Comparison of ENCODE assay signal across 24 cellular contexts in the genomic region with DNA sequence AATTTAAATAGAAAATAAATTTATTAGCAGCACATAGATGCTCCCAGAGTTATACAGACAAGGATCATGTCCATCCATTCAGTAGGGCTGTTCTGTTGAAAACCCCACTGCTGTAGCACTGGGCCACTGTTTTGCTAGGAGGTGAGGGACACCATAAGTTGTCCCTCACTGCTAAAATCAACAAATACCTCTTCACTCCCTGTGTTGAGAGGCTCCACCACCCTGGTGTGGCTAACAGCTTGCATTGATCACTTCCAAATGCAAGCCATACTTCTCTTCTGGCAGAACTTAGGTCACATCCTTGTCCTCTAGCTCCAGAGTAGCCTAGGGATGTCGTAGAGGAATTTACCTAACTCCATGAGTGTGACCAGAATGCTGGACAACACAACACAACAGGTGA. TPM values are rescaled to one million over a fixed set of nuclear protein-coding genes. Genes with fewer than 3 reads are reported as not detected.
DNase-seq lines count a peak whose midpoint lies in the region; ATAC-seq and TF ChIP-seq lines count a peak whose summit lies in the region.
"Had no signal": no experiment of that assay in that cellular context is flagged by ENCODE, and none has a peak within 500 bp of the region (broad histone marks: within the 10 kb centered on the region; RNA-seq: fewer than 3 reads in every experiment).

No MANE protein-coding gene starts in this region.

- no peak overlapping the region for H3K27ac Mint-ChIP-seq in activated CD8-positive, alpha-beta T cell treated with anti-CD3 and anti-CD28 coated beads, Interleukin-2, amount 10 ng/mL, durations not matched to agents 7 days and 5 days
- no peak overlapping the region for H3K27ac Mint-ChIP-seq in activated CD8-positive, alpha-beta T cell treated with anti-CD3 and anti-CD28 coated beads for 36 hours
- peak overlapping the region in 1 of 3 experiments; percentile 59; a peak in 2 of 7 replicates for H3K27ac Mint-ChIP-seq in H9
- H3K27ac Mint-ChIP-seq in endodermal cell: no peak overlapping the region
- H3K27ac Mint-ChIP-seq: activated naive CD4-positive, alpha-beta T cell treated with anti-CD3 and anti-CD28 coated beads, Interleukin-2, amount 50 U/mL, for 72 hours; dendritic cell treated with granulocyte-macrophage colony-stimulating factor and Interleukin-4, amounts not matched to agents 40 ng/mL and 50 ng/mL, for 4 days; T-helper 17 cell had no signal

- CTCF ChIA-PET in activated CD8-positive, alpha-beta T cell treated with anti-CD3 and anti-CD28 coated beads, Interleukin-2, amount 10 ng/mL, durations not matched to agents 7 days and 5 days (lab: Charles Lee): no interaction called here
- CTCF ChIA-PET in activated CD8-positive, alpha-beta T cell treated with anti-CD3 and anti-CD28 coated beads for 36 hours (lab: Charles Lee): interaction anchor here (1.0 to 1.4 kb wide), 3 partner anchors 12 to 31 kb away, joined by 3 read pairs; no protein-coding TSS in a partner anchor

- H3K79me1 ChIP-seq in H9 (ENCODE audit: insufficient read depth, low read depth, low read length, poor library complexity, severe bottlenecking) (no peaks in the 10 kb centered on the region), trophoblast cell (ENCODE audit: low read length) (no peaks in the 10 kb centered on the region)

- intact Hi-C loops in activated CD8-positive, alpha-beta T cell treated with anti-CD3 and anti-CD28 coated beads for 36 hours (cut with micrococcal nuclease): no loop called here

- no peak overlapping the region for H4K5ac ChIP-seq in H9 (ENCODE audit: insufficient read length, low read depth, low read length)

- H3K79me2 ChIP-seq in H9 (ENCODE audit: insufficient read depth, low read length) (no peaks in the 10 kb centered on the region), trophoblast cell (ENCODE audit: control insufficient read depth, insufficient read depth, low read length, poor library complexity) (no peaks in the 10 kb centered on the region)

- no peak overlapping the region for H2AFZ ChIP-seq in H9 (ENCODE audit: low read length)
- H2AFZ ChIP-seq in trophoblast cell (ENCODE audit: insufficient read depth, low read length, poor library complexity): no peak overlapping the region

- H3K4me1 Mint-ChIP-seq in activated CD8-positive, alpha-beta T cell treated with anti-CD3 and anti-CD28 coated beads, Interleukin-2, amount 10 ng/mL, durations not matched to agents 7 days and 5 days (ENCODE audit: low read depth): peaks cover 31% of the 10 kb centered on the region
- H3K4me1 Mint-ChIP-seq in activated CD8-positive, alpha-beta T cell treated with anti-CD3 and anti-CD28 coated beads for 36 hours (ENCODE audit: low read depth): peaks cover 62% of the 10 kb centered on the region
- H3K4me1 Mint-ChIP-seq in H9 (peaks cover 10 to 15% of the 10 kb centered on the region in 2 experiments), endodermal cell (peaks cover 12% of the 10 kb centered on the region)

- peak; percentile 51 for ATAC-seq in activated CD8-positive, alpha-beta T cell treated with anti-CD3 and anti-CD28 coated beads, Interleukin-2, amount 10 ng/mL, durations not matched to agents 7 days and 5 days
- ATAC-seq in activated CD8-positive, alpha-beta T cell treated with anti-CD3 and anti-CD28 coated beads for 36 hours: no peak
- no peak for ATAC-seq in GM19351 (IDR thresholded peaks at IDR 0.05; ENCODE audit: unreplicated experiment)
- ATAC-seq: left cardiac atrium, T-helper 17 cell had no signal

- H2BK15ac ChIP-seq in H9 (ENCODE audit: low read depth, low read length): no peak overlapping the region

- no peaks in the 10 kb centered on the region for H3K27me3 Mint-ChIP-seq in activated CD8-positive, alpha-beta T cell treated with anti-CD3 and anti-CD28 coated beads, Interleukin-2, amount 10 ng/mL, durations not matched to agents 7 days and 5 days (ENCODE audit: low read depth)
- no peaks in the 10 kb centered on the region for H3K27me3 Mint-ChIP-seq in activated CD8-positive, alpha-beta T cell treated with anti-CD3 and anti-CD28 coated beads for 36 hours
- H3K27me3 Mint-ChIP-seq in H9 (ENCODE audit: low read depth) (no peaks in the 10 kb centered on the region), endodermal cell (ENCODE audit: insufficient read depth) (no peaks in the 10 kb centered on the region)
- H3K27me3 Mint-ChIP-seq: dendritic cell treated with granulocyte-macrophage colony-stimulating factor and Interleukin-4, amounts not matched to agents 40 ng/mL and 50 ng/mL, for 4 days; naive B cell; T-helper 17 cell had no signal

- no peak overlapping the region for H4K12ac ChIP-seq in trophoblast cell (ENCODE audit: low read depth, low read length)

- H3K9ac ChIP-seq in H9 (ENCODE audit: extremely low read depth, insufficient read length, low read length) (no peak overlapping the region), endodermal cell (ENCODE audit: extremely low read depth, low read length, poor library complexity, severe bottlenecking) (no peak overlapping the region), trophoblast cell (ENCODE audit: low read length) (peak overlapping the region; percentile 56)
- H3K9ac ChIP-seq: SK-N-SH had no signal

- no peak overlapping the region for H3K14ac ChIP-seq in H9 (ENCODE audit: insufficient read depth, low read length)
- H3K14ac ChIP-seq in trophoblast cell (ENCODE audit: low read length): no peak overlapping the region

- H3K27me3 ChIP-seq in H9 (ENCODE audit: insufficient read depth, low read length): no peaks in the 10 kb centered on the region
- H3K27me3 ChIP-seq in endodermal cell (ENCODE audit: control insufficient read depth, insufficient read depth, low read length, poor library complexity, severe bottlenecking): no peaks in the 10 kb centered on the region
- H3K27me3 ChIP-seq in trophoblast cell (ENCODE audit: insufficient read depth, low read length): no peaks in the 10 kb centered on the region
- H3K27me3 ChIP-seq: suprapubic skin had no signal

- no peak overlapping the region for H3K4me3 Mint-ChIP-seq in activated CD8-positive, alpha-beta T cell treated with anti-CD3 and anti-CD28 coated beads, Interleukin-2, amount 10 ng/mL, durations not matched to agents 7 days and 5 days
- no peak overlapping the region for H3K4me3 Mint-ChIP-seq in activated CD8-positive, alpha-beta T cell treated with anti-CD3 and anti-CD28 coated beads for 36 hours
- H3K4me3 Mint-ChIP-seq in H9: no peak overlapping the region
- H3K4me3 Mint-ChIP-seq in endodermal cell: no peak overlapping the region
- H3K4me3 Mint-ChIP-seq: dendritic cell treated with granulocyte-macrophage colony-stimulating factor and Interleukin-4, amounts not matched to agents 40 ng/mL and 50 ng/mL, for 4 days; naive B cell; T-helper 17 cell had no signal

- H3K56ac ChIP-seq in H9 (ENCODE audit: insufficient read length, low read depth, low read length): no peak overlapping the region

- no peaks in the 10 kb centered on the region for H4K20me1 ChIP-seq in H9 (ENCODE audit: control insufficient read depth, insufficient read depth, insufficient read length)

- no peak overlapping the region for H3K18ac ChIP-seq in H9 (ENCODE audit: insufficient read length, low read depth, low read length)
- no peak overlapping the region for H3K18ac ChIP-seq in trophoblast cell (ENCODE audit: low read length)

- H3K4ac ChIP-seq in H9 (ENCODE audit: low read depth, low read length) (no peak overlapping the region), trophoblast cell (ENCODE audit: low read depth, low read length) (no peak overlapping the region)

- no CpG with 5 or more reads among the region's 1 CpG for WGBS in H9 (ENCODE audit: extremely low coverage, insufficient read length, low lambda C conversion rate)
- 75% methylated on average over 1 of the region's 1 CpG; no CpG with 5 or more reads in 1 of the 2 experiments for WGBS in endodermal cell (ENCODE audit: insufficient coverage in 1 of 2, insufficient read length in 1 of 2), 2 experiments
- WGBS in trophoblast cell (ENCODE audit: extremely low coverage, insufficient coverage, insufficient read length): no CpG with 5 or more reads among the region's 1 CpG

- H3K36me3 Mint-ChIP-seq in activated CD8-positive, alpha-beta T cell treated with anti-CD3 and anti-CD28 coated beads, Interleukin-2, amount 10 ng/mL, durations not matched to agents 7 days and 5 days (ENCODE audit: low read depth): peaks cover 39% of the 10 kb centered on the region
- H3K36me3 Mint-ChIP-seq in activated CD8-positive, alpha-beta T cell treated with anti-CD3 and anti-CD28 coated beads for 36 hours (ENCODE audit: low read depth): peaks cover 21% of the 10 kb centered on the region
- H3K36me3 Mint-ChIP-seq in H9 (ENCODE audit: insufficient read depth in 1 of 3, low read depth in 3 of 3): no peaks in the 10 kb centered on the region
- no peaks in the 10 kb centered on the region for H3K36me3 Mint-ChIP-seq in endodermal cell (ENCODE audit: low read depth)

- H3K36me3 ChIP-seq in endodermal cell (ENCODE audit: control insufficient read depth, insufficient read depth, low read length): no peaks in the 10 kb centered on the region
- H3K36me3 ChIP-seq in trophoblast cell (ENCODE audit: control insufficient read depth in 1 of 2, insufficient read depth in 2 of 2, low read length in 2 of 2): peaks cover 0 to 2% of the 10 kb centered on the region in 2 experiments
- H3K36me3 ChIP-seq: suprapubic skin had no signal

- H4K8ac ChIP-seq in H9 (replicated peaks; ENCODE audit: insufficient read length, low read depth, low read length) (no peak overlapping the region), trophoblast cell (ENCODE audit: low read depth, low read length) (no peak overlapping the region)

- no peak overlapping the region for H2BK12ac ChIP-seq in H9 (ENCODE audit: insufficient read length, low read depth, low read length)
- H2BK12ac ChIP-seq in trophoblast cell (ENCODE audit: low read length): no peak overlapping the region

- no peak overlapping the region for H3K27ac ChIP-seq in H9 (ENCODE audit: insufficient read length, low read depth, low read length)
- H3K27ac ChIP-seq in endodermal cell (ENCODE audit: low read depth, low read length): no peak overlapping the region
- no peak overlapping the region for H3K27ac ChIP-seq in trophoblast cell (ENCODE audit: low read depth, low read length)
- H3K27ac ChIP-seq: suprapubic skin had no signal

- no peak overlapping the region for H3T11ph ChIP-seq in H9 (ENCODE audit: low read length)

- no peak overlapping the region for H2BK120ac ChIP-seq in H9 (ENCODE audit: low read depth, low read length, poor library complexity, severe bottlenecking)
- H2BK120ac ChIP-seq in trophoblast cell (ENCODE audit: insufficient read depth, low read length, poor library complexity): no peak overlapping the region

- no peak overlapping the region for H2BK5ac ChIP-seq in H9 (ENCODE audit: insufficient read length, low read length)
- H2BK5ac ChIP-seq in trophoblast cell (ENCODE audit: low read depth, low read length, poor library complexity): no peak overlapping the region

- no peak for TF ChIP-seq CTCF in activated CD8-positive, alpha-beta T cell treated with anti-CD3 and anti-CD28 coated beads for 36 hours (IDR thresholded peaks at IDR 0.05)
- TF ChIP-seq CTCF in H9 (conservative IDR thresholded peaks at IDR 0.05) (no peak), endodermal cell (conservative IDR thresholded peaks at IDR 0.05) (no peak)

- no peak overlapping the region for H2BK20ac ChIP-seq in H9 (ENCODE audit: low read depth, low read length, poor library complexity, severe bottlenecking)

- no peak overlapping the region for H3K4me3 ChIP-seq in endodermal cell (ENCODE audit: low read length)
- H3K4me3 ChIP-seq in trophoblast cell (ENCODE audit: low read depth, low read length): no peak overlapping the region
- H3K4me3 ChIP-seq: suprapubic skin had no signal

- H3K23ac ChIP-seq in H9 (ENCODE audit: insufficient read length, low read depth, low read length) (no peak overlapping the region), trophoblast cell (ENCODE audit: low read length) (peak overlapping the region; percentile 96)

- no peak for DNase-seq in activated CD8-positive, alpha-beta T cell treated with anti-CD3 and anti-CD28 coated beads, Interleukin-2, amount 10 ng/mL, durations not matched to agents 7 days and 5 days
- no peak for DNase-seq in activated CD8-positive, alpha-beta T cell treated with anti-CD3 and anti-CD28 coated beads for 36 hours
- peak; percentile 34 for DNase-seq in H9
- DNase-seq in endodermal cell: peak; percentile 67
- DNase-seq in trophoblast cell: no peak
- no peak for DNase-seq in NK-92 treated with Interleukin-12 subunit alpha and Interleukin-12 subunit beta, amount 100 ng/mL, for 24 hours (lab: John Stamatoyannopoulos, UW)
- DNase-seq: ACHN; activated CD4-positive, alpha-beta T cell treated with anti-CD3 and anti-CD28 coated beads for 48 hours; central memory CD4-positive, alpha-beta T cell; COR-L47; KG1; left cardiac atrium; MV-4-11; naive B cell; NCI-H146; NCI-H2171 treated with DMSO at 0.1 percent for 48 hours; occipital lobe; SK-N-SH; T-helper 17 cell had no signal

- no peaks in the 10 kb centered on the region for H3K9me3 Mint-ChIP-seq in activated CD8-positive, alpha-beta T cell treated with anti-CD3 and anti-CD28 coated beads, Interleukin-2, amount 10 ng/mL, durations not matched to agents 7 days and 5 days (ENCODE audit: insufficient read depth)
- H3K9me3 Mint-ChIP-seq in activated CD8-positive, alpha-beta T cell treated with anti-CD3 and anti-CD28 coated beads for 36 hours: no peaks in the 10 kb centered on the region
- H3K9me3 Mint-ChIP-seq in H9 (no peaks in the 10 kb centered on the region), endodermal cell (no peaks in the 10 kb centered on the region)
- H3K9me3 Mint-ChIP-seq: dendritic cell treated with granulocyte-macrophage colony-stimulating factor and Interleukin-4, amounts not matched to agents 40 ng/mL and 50 ng/mL, for 4 days; naive B cell had no signal

- no peak overlapping the region for H3K4me2 ChIP-seq in H9 (ENCODE audit: insufficient read depth, insufficient read length, low read length)
- no peak overlapping the region for H3K4me2 ChIP-seq in trophoblast cell (ENCODE audit: low read length)
- H3K4me2 ChIP-seq: SK-N-SH had no signal

- H3K9me3 ChIP-seq in H9 (ENCODE audit: control insufficient read depth, low read depth, low read length) (no peaks in the 10 kb centered on the region), endodermal cell (ENCODE audit: control insufficient read depth, low read length) (no peaks in the 10 kb centered on the region), trophoblast cell (ENCODE audit: insufficient read depth, low read depth, low read length) (no peaks in the 10 kb centered on the region)
- H3K9me3 ChIP-seq: SK-N-SH, suprapubic skin had no signal

- POLR2A ChIA-PET in activated CD8-positive, alpha-beta T cell treated with anti-CD3 and anti-CD28 coated beads, Interleukin-2, amount 10 ng/mL, durations not matched to agents 7 days and 5 days (lab: Charles Lee): interaction anchor here (0.7 kb wide), 1 partner anchor 158 kb away, joined by 3 read pairs; no protein-coding TSS in a partner anchor
- POLR2A ChIA-PET in activated CD8-positive, alpha-beta T cell treated with anti-CD3 and anti-CD28 coated beads for 36 hours (lab: Charles Lee): no interaction called here

- H4K91ac ChIP-seq in H9 (ENCODE audit: insufficient read length, low read depth, low read length) (no peak overlapping the region), trophoblast cell (ENCODE audit: low read depth, low read length) (no peak overlapping the region)

- H3K4me1 ChIP-seq in H9 (ENCODE audit: insufficient read depth, low read length) (peaks cover 5% of the 10 kb centered on the region), endodermal cell (ENCODE audit: control insufficient read depth, insufficient read depth, low read length) (no peaks in the 10 kb centered on the region), trophoblast cell (ENCODE audit: control insufficient read depth in 1 of 2, insufficient read depth in 2 of 2, low read length in 2 of 2) (no peaks in the 10 kb centered on the region)

- H2AK5ac ChIP-seq in H9 (ENCODE audit: insufficient read length, low read length) (no peak overlapping the region), trophoblast cell (ENCODE audit: low read length) (no peak overlapping the region)

- no peaks in the 10 kb centered on the region for H3K23me2 ChIP-seq in H9 (ENCODE audit: insufficient read length, low read depth, low read length, poor library complexity, severe bottlenecking)

RNA-seq across cellular contexts. Expression of a gene that starts 55.4 kb away (rescaled TPM):
- 10 to 100 TPM; 63.6 to 69.8 TPM for total RNA-seq in activated CD8-positive, alpha-beta T cell treated with anti-CD3 and anti-CD28 coated beads, Interleukin-2, amount 10 ng/mL, durations not matched to agents 7 days and 5 days
- 10 to 100 TPM; 53.5 to 55.3 TPM for total RNA-seq in activated CD8-positive, alpha-beta T cell treated with anti-CD3 and anti-CD28 coated beads for 36 hours
- total RNA-seq in H9 (2021) (2.0 and 2.1 TPM in 2 replicates), endodermal cell (10 to 100 TPM in 1 of 2 donors, 1 to 10 TPM in 1; 7.4 to 15.1 TPM)
- 22.1 TPM for polyA plus RNA-seq in endodermal cell (2013, experiment 1 of 2)
- 18.5 TPM for polyA plus RNA-seq in endodermal cell (2013, experiment 2 of 2)
- 11.1 and 11.3 TPM in 2 replicates for polyA plus RNA-seq in trophoblast cell (2013)
- total RNA-seq: HT-29 had no signal

Comparison
In these comparisons a context has a peak if more than half of its experiments do, and no peak if none do; other contexts are left out.
1. DNase-seq: peak in H9 (single experiment) and endodermal cell (single experiment); none in activated CD8-positive, alpha-beta T cell treated with anti-CD3 and anti-CD28 coated beads, Interleukin-2, amount 10 ng/mL, durations not matched to agents 7 days and 5 days (single experiment), activated CD8-positive, alpha-beta T cell treated with anti-CD3 and anti-CD28 coated beads for 36 hours (single experiment), trophoblast cell (0 of 2) and NK-92 treated with Interleukin-12 subunit alpha and Interleukin-12 subunit beta, amount 100 ng/mL, for 24 hours (single experiment).